8 cellular contexts compared by ENCODE assay signal in genomic region chr11:120337133-120337895, GRCh38. TPM values are rescaled to one million over a fixed set of nuclear protein-coding genes. Genes with fewer than 3 reads are reported as not detected.
A peak's percentile ranks its signal among the peaks of the same experiment; 100 is the strongest.
DNase-seq lines count a peak whose midpoint lies in the region; ATAC-seq, FAIRE-seq and TF ChIP-seq lines count a peak whose summit lies in the region.

No MANE protein-coding gene starts in this region.

- peaks cover 28% of the 10 kb centered on the region for H4K20me1 ChIP-seq in Karpas-422 (ENCODE audit: insufficient read depth, low read depth, low read length)

- H3K27ac ChIP-seq in Karpas-422 (ENCODE audit: low read length) (peak overlapping the region; percentile 60), pancreas (peak overlapping the region; percentile 66 to 95 (median 93))

- H3K4me3 ChIP-seq in GM08714 (ENCODE audit: low read length) (peak overlapping the region; percentile 75), Karpas-422 (ENCODE audit: low read length) (peak overlapping the region; percentile 83), pancreas (peak overlapping the region; percentile 74 to 92 (median 86))

- intact Hi-C loops in activated T-helper 1 cell treated with anti-CD3 and anti-CD28 coated beads, Interleukin-12 subunit alpha, Interleukin-12 subunit beta, Interleukin-2, Interleukin-4 antibody, amounts not matched to agents 30 ng/mL and 10 ng/mL and 1 ng/mL, durations not matched to agents 14 hours and 24 hours and 36 hours (cut with micrococcal nuclease) = loop anchor here (2.0 to 10.0 kb wide), 6 partner anchors 89 to 955 kb away; partner anchors contain the start of genes NECTIN1 and SC5D
- intact Hi-C loops in pancreas (cut with DNase I) = no loop called here

- H3K36me3 Mint-ChIP-seq in activated T-helper 1 cell treated with anti-CD3 and anti-CD28 coated beads, Interleukin-12 subunit alpha, Interleukin-12 subunit beta, Interleukin-2, Interleukin-4 antibody, amounts not matched to agents 30 ng/mL and 10 ng/mL and 1 ng/mL, durations not matched to agents 14 hours and 24 hours and 36 hours (ENCODE audit: low read depth) = peaks cover 5% of the 10 kb centered on the region

- H3K4me2 ChIP-seq in Karpas-422 (ENCODE audit: low read depth, low read length, poor library complexity, severe bottlenecking) = peak overlapping the region; percentile 86

- peak overlapping the region; percentile 76 for H3K27ac Mint-ChIP-seq in activated T-helper 1 cell treated with anti-CD3 and anti-CD28 coated beads, Interleukin-12 subunit alpha, Interleukin-12 subunit beta, Interleukin-2, Interleukin-4 antibody, amounts not matched to agents 30 ng/mL and 10 ng/mL and 1 ng/mL, durations not matched to agents 14 hours and 24 hours and 36 hours

- peaks cover 35% of the 10 kb centered on the region for H3K79me2 ChIP-seq in Karpas-422 (ENCODE audit: low read length)

- H3K27me3 ChIP-seq in Karpas-422 (ENCODE audit: low read length) (no peaks in the 10 kb centered on the region), pancreas (no peaks in the 10 kb centered on the region)

- H3K36me3 ChIP-seq in Karpas-422 (ENCODE audit: insufficient read depth, low read length) (no peaks in the 10 kb centered on the region), pancreas (no peaks in the 10 kb centered on the region)

- TF ChIP-seq CTCF in pancreas (IDR thresholded peaks at IDR 0.05) = no peak

- H3K27me3 Mint-ChIP-seq in activated T-helper 1 cell treated with anti-CD3 and anti-CD28 coated beads, Interleukin-12 subunit alpha, Interleukin-12 subunit beta, Interleukin-2, Interleukin-4 antibody, amounts not matched to agents 30 ng/mL and 10 ng/mL and 1 ng/mL, durations not matched to agents 14 hours and 24 hours and 36 hours (ENCODE audit: insufficient read depth) = peaks cover 56% of the 10 kb centered on the region

- WGBS in pancreas, 2 donors = 0 to 1% methylated on average over 21 of the region's 21 CpGs

- peaks cover 47% of the 10 kb centered on the region for H3K4me1 Mint-ChIP-seq in activated T-helper 1 cell treated with anti-CD3 and anti-CD28 coated beads, Interleukin-12 subunit alpha, Interleukin-12 subunit beta, Interleukin-2, Interleukin-4 antibody, amounts not matched to agents 30 ng/mL and 10 ng/mL and 1 ng/mL, durations not matched to agents 14 hours and 24 hours and 36 hours (ENCODE audit: low read depth)

- peak overlapping the region; percentile 79 for H3K9ac ChIP-seq in Karpas-422 (ENCODE audit: low read length)

- H3K4me1 ChIP-seq in Karpas-422 (ENCODE audit: low read length) (peaks cover 42% of the 10 kb centered on the region), pancreas (peaks cover 21 to 28% (median 22%) of the 10 kb centered on the region in 3 donors)

- no peak overlapping the region for H2AFZ ChIP-seq in Karpas-422 (ENCODE audit: low read length)

- FAIRE-seq in pancreas (lab: Jason Lieb, UNC) = no peak

- peaks cover 4% of the 10 kb centered on the region for H3K9me3 Mint-ChIP-seq in activated T-helper 1 cell treated with anti-CD3 and anti-CD28 coated beads, Interleukin-12 subunit alpha, Interleukin-12 subunit beta, Interleukin-2, Interleukin-4 antibody, amounts not matched to agents 30 ng/mL and 10 ng/mL and 1 ng/mL, durations not matched to agents 14 hours and 24 hours and 36 hours

- ATAC-seq in pancreas (peak; percentile 3 to 18 (median 5)), HG02938 (IDR thresholded peaks at IDR 0.05; ENCODE audit: unreplicated experiment) (no peak)

- H3K9me2 ChIP-seq in Karpas-422 (replicated peaks; ENCODE audit: insufficient read depth, low read length) = no peaks in the 10 kb centered on the region

- H3K9me3 ChIP-seq in Karpas-422 (ENCODE audit: low read length) (no peaks in the 10 kb centered on the region), pancreas (no peaks in the 10 kb centered on the region)

- peak overlapping the region; percentile 96 for H3K4me3 Mint-ChIP-seq in activated T-helper 1 cell treated with anti-CD3 and anti-CD28 coated beads, Interleukin-12 subunit alpha, Interleukin-12 subunit beta, Interleukin-2, Interleukin-4 antibody, amounts not matched to agents 30 ng/mL and 10 ng/mL and 1 ng/mL, durations not matched to agents 14 hours and 24 hours and 36 hours

- DNase-seq in Karpas-422 (peak; percentile 49), glomerular visceral epithelial cell (ENCODE audit: extremely low spot score) (peak; percentile 62), pancreas (peak; percentile 43 to 63 (median 54)), HuH-7.5 (ENCODE audit: low spot score) (no peak), DMS153 (lab: John Stamatoyannopoulos, UW) (no peak)
- no peak for DNase-seq in activated T-helper 1 cell treated with anti-CD3 and anti-CD28 coated beads, Interleukin-12 subunit alpha, Interleukin-12 subunit beta, Interleukin-2, Interleukin-4 antibody, amounts not matched to agents 30 ng/mL and 10 ng/mL and 1 ng/mL, durations not matched to agents 14 hours and 24 hours and 36 hours (ENCODE audit: low spot score)

RNA-seq across cellular contexts. Expression of gene ARHGEF12, which starts 1.1 kb away (rescaled TPM):
- total RNA-seq in Karpas-422 (2014; rRNA removed; shearing (Covaris generic); ENCODE audit: low replicate concordance) = 14.0 and 15.4 TPM in 2 replicates
- total RNA-seq in activated T-helper 1 cell treated with anti-CD3 and anti-CD28 coated beads, Interleukin-12 subunit alpha, Interleukin-12 subunit beta, Interleukin-2, Interleukin-4 antibody, amounts not matched to agents 30 ng/mL and 10 ng/mL and 1 ng/mL, durations not matched to agents 14 hours and 24 hours and 36 hours = 25.7 and 26.0 TPM in 2 replicates
- total RNA-seq in pancreas = 10 to 100 TPM; 36.7 to 74.7 (median 41.7) TPM
- polyA plus RNA-seq in pancreas = 10 to 100 TPM; 13.8 to 18.6 TPM

RNA-seq across cellular contexts. Expression of gene TLCD5, which starts 12.2 kb away (rescaled TPM):
- 4.3 and 4.5 TPM in 2 replicates for total RNA-seq in Karpas-422 (2014; rRNA removed; shearing (Covaris generic); ENCODE audit: low replicate concordance)
- 1.2 and 1.7 TPM in 2 replicates for total RNA-seq in activated T-helper 1 cell treated with anti-CD3 and anti-CD28 coated beads, Interleukin-12 subunit alpha, Interleukin-12 subunit beta, Interleukin-2, Interleukin-4 antibody, amounts not matched to agents 30 ng/mL and 10 ng/mL and 1 ng/mL, durations not matched to agents 14 hours and 24 hours and 36 hours
- 1 to 10 TPM; 1.7 to 5.7 (median 2.6) TPM for total RNA-seq in pancreas
- polyA plus RNA-seq in pancreas = 1 to 10 TPM; 1.5 to 3.4 TPM

Comparison
In these comparisons a context has a peak if more than half of its experiments do, and no peak if none do; other contexts are left out.
1. DNase-seq: peak in Karpas-422 (single experiment), glomerular visceral epithelial cell (single experiment) and pancreas (6 of 6); none in activated T-helper 1 cell treated with anti-CD3 and anti-CD28 coated beads, Interleukin-12 subunit alpha, Interleukin-12 subunit beta, Interleukin-2, Interleukin-4 antibody, amounts not matched to agents 30 ng/mL and 10 ng/mL and 1 ng/mL, durations not matched to agents 14 hours and 24 hours and 36 hours (single experiment), HuH-7.5 (single experiment) and DMS153 (single experiment).
2. Peak in every context shown above with its lines, with median percentiles within 50 percentile points of each other: H3K4me3 ChIP-seq.